ENCODE assay signal across 22 cellular contexts in the genomic region with DNA sequence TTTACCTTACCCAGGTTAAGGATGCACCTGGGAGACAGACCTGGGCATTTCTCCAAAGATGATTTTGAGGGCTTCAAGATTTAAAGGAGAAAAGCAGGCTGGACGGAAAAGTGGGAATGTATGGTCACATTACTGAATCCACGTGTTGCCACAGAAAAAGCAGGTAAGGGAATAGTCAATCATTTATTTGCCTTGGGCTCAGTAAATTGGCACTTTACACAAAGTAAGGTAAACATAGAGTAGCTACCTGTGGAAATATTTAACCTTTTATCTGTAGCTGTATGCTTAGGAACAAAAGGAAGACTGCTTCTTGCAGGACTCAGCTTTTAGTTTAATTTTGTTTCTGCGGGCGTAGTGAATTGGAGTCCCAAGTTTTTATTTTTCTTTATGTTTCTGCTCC.
DNase-seq lines count a peak whose midpoint lies in the region; ATAC-seq, FAIRE-seq and TF ChIP-seq lines count a peak whose summit lies in the region.
"Had no signal": no experiment of that assay in that cellular context is flagged by ENCODE, and none has a peak within 500 bp of the region (broad histone marks: within the 10 kb centered on the region; RNA-seq: fewer than 3 reads in every experiment).

No MANE protein-coding gene starts in this region.

- no peak for TF ChIP-seq POLR2A in body of pancreas (IDR thresholded peaks at IDR 0.05)

- intact Hi-C loops in body of pancreas (cut with DNase I) (no loop called here), pancreas (cut with DNase I) (no loop called here), Right ventricle myocardium superior (cut with DNase I) (no loop called here)

- H3K9me3 ChIP-seq in body of pancreas (no peaks in the 10 kb centered on the region), pancreas (no peaks in the 10 kb centered on the region)
- H3K9me3 ChIP-seq: HAP-1 had no signal

- 14 to 15% methylated on average over 4 of the region's 4 CpGs for WGBS in body of pancreas, 2 donors
- WGBS in pancreas, 2 donors, result 12 to 15% methylated on average over 4 of the region's 4 CpGs

- TF ChIP-seq CTCF in body of pancreas (IDR thresholded peaks at IDR 0.05) (no peak), pancreas (IDR thresholded peaks at IDR 0.05) (no peak)

- peak; percentile 91 for ATAC-seq in body of pancreas
- ATAC-seq in pancreas, result peak; percentile 96 to 99 (median 98)
- ATAC-seq in Right ventricle myocardium superior (ENCODE audit: poor library complexity), result no peak
- ATAC-seq: Right ventricle myocardium inferior had no signal

- H3K4me1 ChIP-seq in body of pancreas (peaks cover 19% of the 10 kb centered on the region), pancreas (peaks cover 0 to 24% (median 14%) of the 10 kb centered on the region in 3 donors)
- H3K4me1 ChIP-seq: BLaER1, HAP-1 had no signal

- H3K27me3 ChIP-seq in body of pancreas (no peaks in the 10 kb centered on the region), pancreas (no peaks in the 10 kb centered on the region)
- H3K27me3 ChIP-seq: BLaER1 had no signal

- no peak for FAIRE-seq in pancreas (lab: Jason Lieb, UNC)
- FAIRE-seq: RCC 7860 had no signal

- no peaks in the 10 kb centered on the region for H3K36me3 ChIP-seq in body of pancreas (replicated peaks in 1 of 2; ENCODE audit: insufficient read depth in 1 of 2, low read depth in 2 of 2)
- H3K36me3 ChIP-seq in pancreas, result no peaks in the 10 kb centered on the region
- H3K36me3 ChIP-seq: BLaER1, HAP-1 had no signal

- peak; percentile 4 for DNase-seq in NCI-H510A treated with DMSO at 0.1 percent for 48 hours (lab: John Stamatoyannopoulos, UW)
- DNase-seq in NCI-H510A (lab: John Stamatoyannopoulos, UW), result no peak
- peak; percentile 11 for DNase-seq in NCI-H2029 treated with DMSO at 0.1 percent for 48 hours (lab: John Stamatoyannopoulos, UW)
- peak in 2 of 4 donors; percentile 17 to 27 for DNase-seq in body of pancreas
- DNase-seq in pancreas, result peak in 1 of 6 donors; percentile 46
- no peak for DNase-seq in Right ventricle myocardium superior
- DNase-seq in NCI-H2227 (lab: John Stamatoyannopoulos, UW; ENCODE audit: unreplicated experiment), result no peak
- DNase-seq in GM19240 (ENCODE audit: insufficient read length, low spot score), result no peak
- DNase-seq: CD4-positive, alpha-beta memory T cell; DND-41; Kasumi-1; MM.1S; NCI-H1092; NCI-H187; NCI-H2171; NCI-H524; SW 1271; T-helper 2 cell had no signal

- H3K27ac ChIP-seq in body of pancreas (no peak overlapping the region), pancreas (peak overlapping the region in 2 of 4 donors; percentile 14 to 35)
- H3K27ac ChIP-seq: BLaER1 had no signal

- H3K4me3 ChIP-seq in body of pancreas (no peak overlapping the region), pancreas (no peak overlapping the region)
- H3K4me3 ChIP-seq: BLaER1, HAP-1 had no signal

Comparison
In these comparisons a context has a peak if more than half of its experiments do, and no peak if none do; other contexts are left out.
1. DNase-seq: peak in NCI-H510A treated with DMSO at 0.1 percent for 48 hours (single experiment) and NCI-H2029 treated with DMSO at 0.1 percent for 48 hours (single experiment); none in NCI-H510A (single experiment), Right ventricle myocardium superior (single experiment), NCI-H2227 (single experiment) and GM19240 (single experiment).